ENCODE assay signal across 8 cellular contexts in genomic region chr1:35568975-35569395, GRCh38. TPM values are rescaled to one million over a fixed set of nuclear protein-coding genes. Genes with fewer than 3 reads are reported as not detected.
DNase-seq lines count a peak whose midpoint lies in the region; ATAC-seq and TF ChIP-seq lines count a peak whose summit lies in the region.

No MANE protein-coding gene starts in this region.

- H3K4me3 Mint-ChIP-seq in nephron progenitor cell (no peak overlapping the region), type B pancreatic cell (no peak overlapping the region)

- peaks cover 5% of the 10 kb centered on the region for H3K36me3 Mint-ChIP-seq in nephron progenitor cell (ENCODE audit: low read depth)
- H3K36me3 Mint-ChIP-seq in type B pancreatic cell: peaks cover 5% of the 10 kb centered on the region

- no peaks in the 10 kb centered on the region for H3K27me3 ChIP-seq in PC-3 (ENCODE audit: low read length)

- no peak overlapping the region for H3K4me3 ChIP-seq in PC-3 (ENCODE audit: low read length)
- H3K4me3 ChIP-seq in fibroblast of mammary gland (ENCODE audit: control insufficient read depth, low read depth, low read length): no peak overlapping the region

- peaks cover 58% of the 10 kb centered on the region for H3K27me3 Mint-ChIP-seq in nephron progenitor cell (ENCODE audit: low read depth, poor library complexity)
- H3K27me3 Mint-ChIP-seq in type B pancreatic cell: peaks cover 49% of the 10 kb centered on the region

- no peaks in the 10 kb centered on the region for H3K9me2 ChIP-seq in PC-3 (replicated peaks; ENCODE audit: low read length)

- no peak overlapping the region for H3K4me2 ChIP-seq in PC-3 (ENCODE audit: low read length)

- H2AFZ ChIP-seq in PC-3 (ENCODE audit: low read length): no peak overlapping the region

- H3K79me2 ChIP-seq in PC-3 (ENCODE audit: low read length): no peaks in the 10 kb centered on the region

- H4K20me1 ChIP-seq in PC-3 (ENCODE audit: low read length): no peaks in the 10 kb centered on the region; the same call in 1 of the 2 replicates

- BruUV-seq in PC-3 (replicated peaks; lab: Mats Ljungman, UMichigan): no TSS peak

- peak; percentile 92 for TF ChIP-seq CTCF in PC-3 (conservative IDR thresholded peaks at IDR 0.05; ENCODE audit: low read depth, low read length)
- TF ChIP-seq CTCF in fibroblast of mammary gland (conservative IDR thresholded peaks at IDR 0.05; ENCODE audit: control insufficient read depth, insufficient read depth, low read depth, low read length): peak; percentile 94
- TF ChIP-seq CTCF in nephron progenitor cell (IDR thresholded peaks at IDR 0.05): peak; percentile 82
- TF ChIP-seq CTCF in type B pancreatic cell (conservative IDR thresholded peaks at IDR 0.05): peak; percentile 93

- no peaks in the 10 kb centered on the region for H3K36me3 ChIP-seq in PC-3 (ENCODE audit: low read depth, low read length)

- DNase-seq in DMS 273 treated with DMSO at 0.1 percent for 48 hours (lab: John Stamatoyannopoulos, UW): peak; percentile 43
- peak; percentile 96 for DNase-seq in HuH-7 (ENCODE audit: low spot score)
- DNase-seq in PC-3: peak; percentile 78
- peak; percentile 70 to 81 for DNase-seq in activated T-cell treated with anti-CD3 and anti-CD28 coated beads, Interleukin-2, amount 50 U/mL, for 48 hours
- DNase-seq in fibroblast of mammary gland (ENCODE audit: low read depth): peak; percentile 71
- peak; percentile 77 for DNase-seq in nephron progenitor cell
- DNase-seq in type B pancreatic cell (ENCODE audit: extremely low spot score, unreplicated experiment): no peak

- H3F3A ChIP-seq in PC-3 (ENCODE audit: low read length, unreplicated experiment): no peaks in the 10 kb centered on the region

- POLR2A ChIA-PET in PC-3 (lab: Charles Lee; ENCODE audit: unreplicated experiment): no interaction called here

- no peaks in the 10 kb centered on the region for H3K9me3 ChIP-seq in PC-3 (ENCODE audit: low read length)

- peaks cover 17% of the 10 kb centered on the region for H3K4me1 ChIP-seq in PC-3 (ENCODE audit: insufficient read depth, low read length)

- no peaks in the 10 kb centered on the region for H3K9me3 Mint-ChIP-seq in nephron progenitor cell
- no peaks in the 10 kb centered on the region for H3K9me3 Mint-ChIP-seq in type B pancreatic cell

- intact Hi-C loops in PC-3 (cut with micrococcal nuclease): loop anchor here (1.0 kb wide), 3 partner anchors 146 to 205 kb away; no protein-coding TSS in a partner anchor

- no peak overlapping the region for H3K27ac ChIP-seq in PC-3 (ENCODE audit: low read length)

- no peak overlapping the region for H3K9ac ChIP-seq in PC-3 (ENCODE audit: low read length)

- H3K27ac Mint-ChIP-seq in nephron progenitor cell (no peak overlapping the region), type B pancreatic cell (no peak overlapping the region)

- CTCF ChIA-PET in PC-3 (lab: Charles Lee): interaction anchor here (0.5 to 1.1 kb wide), 7 partner anchors 25 to 230 kb away, joined by 3 to 10 read pairs (median 9); no protein-coding TSS in a partner anchor

- peaks cover 5% of the 10 kb centered on the region for H3K4me1 Mint-ChIP-seq in nephron progenitor cell
- H3K4me1 Mint-ChIP-seq in type B pancreatic cell (ENCODE audit: unreplicated experiment): no peaks in the 10 kb centered on the region

- ATAC-seq in PC-3 (peak; percentile 57), HG03469 (IDR thresholded peaks at IDR 0.05; ENCODE audit: unreplicated experiment) (no peak)

RNA-seq across cellular contexts. Expression of gene TFAP2E, which starts 4.1 kb away (rescaled TPM):
- 0.26 and 1.4 TPM in 2 replicates for total RNA-seq in PC-3 (2014; rRNA removed)
- total RNA-seq in type B pancreatic cell (ENCODE audit: low replicate concordance): 1.3 and 1.4 TPM in 2 replicates

RNA-seq across cellular contexts. Expression of gene NCDN, which starts 11.4 kb away (rescaled TPM):
- total RNA-seq in PC-3 (2014; rRNA removed): 25.2 and 30.2 TPM in 2 replicates
- 21.8 and 27.2 TPM in 2 replicates for total RNA-seq in type B pancreatic cell (ENCODE audit: low replicate concordance)

RNA-seq across cellular contexts. Expression of gene KIAA0319L, which starts 11.8 kb away (rescaled TPM):
- total RNA-seq in PC-3 (2014; rRNA removed) (20.9 and 26.7 TPM in 2 replicates), type B pancreatic cell (ENCODE audit: low replicate concordance) (48.6 and 56.9 TPM in 2 replicates)
